ENCODE assay signal across 2 cellular contexts in genomic region chr9:97084562-97084991, GRCh38. TPM values are rescaled to one million over a fixed set of nuclear protein-coding genes. Genes with fewer than 3 reads are reported as not detected.
"Had no signal": no experiment of that assay in that cellular context is flagged by ENCODE, and none has a peak within 500 bp of the region (broad histone marks: within the 10 kb centered on the region; RNA-seq: fewer than 3 reads in every experiment).

No MANE protein-coding gene starts in this region.

RNA-seq across cellular contexts. Expression of gene CTSV, which starts 45.6 kb away (rescaled TPM):
- total RNA-seq: posterior vena cava, sigmoid colon had no signal
